In the genomic region with DNA sequence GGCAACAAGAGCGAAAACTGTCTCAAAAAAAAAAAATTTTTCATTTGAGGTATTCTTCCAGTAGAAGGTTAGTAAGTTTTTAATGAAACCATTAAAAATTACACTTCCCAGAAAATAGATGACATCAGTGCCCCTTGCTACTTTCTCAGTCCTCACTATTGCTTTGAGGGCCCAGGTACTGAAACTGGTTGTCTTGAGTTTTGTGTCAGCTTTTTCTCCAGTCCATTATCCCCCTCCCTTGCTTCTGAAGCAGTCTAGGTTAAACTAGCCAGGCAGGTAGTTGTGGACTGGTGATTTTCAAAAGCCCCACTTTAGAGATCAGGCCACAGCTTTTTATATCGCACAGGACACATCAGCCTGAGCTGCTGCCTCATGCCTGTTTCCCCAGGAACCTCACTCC, we compare ENCODE assay signal across 22 cellular contexts. TPM values are rescaled to one million over a fixed set of nuclear protein-coding genes. Genes with fewer than 3 reads are reported as not detected.
"Had no signal": no experiment of that assay in that cellular context is flagged by ENCODE, and none has a peak within 500 bp of the region (broad histone marks: within the 10 kb centered on the region; RNA-seq: fewer than 3 reads in every experiment).

No MANE protein-coding gene starts in this region.

- DNase-seq: activated CD4-positive, alpha-beta T cell treated with anti-CD3 and anti-CD28 coated beads, Interleukin-2, amount 10 ng/mL, durations not matched to agents 7 days and 5 days; activated naive CD4-positive, alpha-beta T cell; dorsolateral prefrontal cortex; endodermal cell; gastrocnemius medialis; heart left ventricle; left colon; naive B cell; ovary; right lobe of liver; stimulated activated CD4-positive, alpha-beta T cell treated with anti-CD3 and anti-CD28 coated beads, Interleukin-4, amount 100 ng/mL, for 4 hours; stimulated activated CD8-positive, alpha-beta memory T cell treated with anti-CD3 and anti-CD28 coated beads, Interleukin-4, amount 100 ng/mL, for 48 hours; T-helper 2 cell; thyroid gland had no signal

- H3K4me2 ChIP-seq: neural progenitor cell, smooth muscle cell had no signal

- H3K36me3 ChIP-seq: neural progenitor cell, ovary had no signal

- H3K27ac Mint-ChIP-seq: activated T-helper 1 cell treated with anti-CD3 and anti-CD28 coated beads, Interleukin-12 subunit alpha, Interleukin-12 subunit beta, Interleukin-2, Interleukin-4 antibody, amounts not matched to agents 30 ng/mL and 10 ng/mL and 1 ng/mL, durations not matched to agents 14 hours and 24 hours and 36 hours had no signal

- H3K27ac ChIP-seq: cardiac muscle cell, gastrocnemius medialis, heart left ventricle, neural progenitor cell, ovary, right lobe of liver, thyroid gland had no signal

- H2AFZ ChIP-seq: neural progenitor cell had no signal

- H3K9me3 ChIP-seq: gastrocnemius medialis, heart left ventricle, ovary, right lobe of liver, thyroid gland had no signal

- ATAC-seq: gastrocnemius medialis, heart left ventricle, left colon had no signal

- H3K9me3 Mint-ChIP-seq: activated CD4-positive, alpha-beta T cell treated with anti-CD3 and anti-CD28 coated beads, Interleukin-2, amount 10 ng/mL, durations not matched to agents 7 days and 5 days; activated T-helper 1 cell treated with anti-CD3 and anti-CD28 coated beads, Interleukin-12 subunit alpha, Interleukin-12 subunit beta, Interleukin-2, Interleukin-4 antibody, amounts not matched to agents 30 ng/mL and 10 ng/mL and 1 ng/mL, durations not matched to agents 14 hours and 24 hours and 36 hours; endodermal cell; naive B cell; neural progenitor cell had no signal

- H3K27me3 Mint-ChIP-seq: activated CD4-positive, alpha-beta T cell treated with anti-CD3 and anti-CD28 coated beads, Interleukin-2, amount 10 ng/mL, durations not matched to agents 7 days and 5 days; naive B cell had no signal

- H3K4me1 Mint-ChIP-seq: activated CD4-positive, alpha-beta T cell treated with anti-CD3 and anti-CD28 coated beads, Interleukin-2, amount 10 ng/mL, durations not matched to agents 7 days and 5 days; endodermal cell; neural progenitor cell had no signal

- H3K4me3 ChIP-seq: cardiac muscle cell, dorsolateral prefrontal cortex, gastrocnemius medialis, heart left ventricle, neural progenitor cell, ovary, right lobe of liver, smooth muscle cell, thyroid gland had no signal

- H3K4me1 ChIP-seq: gastrocnemius medialis, neural progenitor cell, right lobe of liver had no signal

- H3K4me3 Mint-ChIP-seq: activated CD4-positive, alpha-beta T cell treated with anti-CD3 and anti-CD28 coated beads, Interleukin-2, amount 10 ng/mL, durations not matched to agents 7 days and 5 days; activated T-helper 1 cell treated with anti-CD3 and anti-CD28 coated beads, Interleukin-12 subunit alpha, Interleukin-12 subunit beta, Interleukin-2, Interleukin-4 antibody, amounts not matched to agents 30 ng/mL and 10 ng/mL and 1 ng/mL, durations not matched to agents 14 hours and 24 hours and 36 hours; endodermal cell; naive B cell; neural progenitor cell had no signal

RNA-seq across cellular contexts. Expression of gene EVPLL, which starts 51.5 kb away (rescaled TPM):
- total RNA-seq: activated CD4-positive, alpha-beta T cell treated with anti-CD3 and anti-CD28 coated beads, Interleukin-2, amount 10 ng/mL, durations not matched to agents 7 days and 5 days; activated T-helper 1 cell treated with anti-CD3 and anti-CD28 coated beads, Interleukin-12 subunit alpha, Interleukin-12 subunit beta, Interleukin-2, Interleukin-4 antibody, amounts not matched to agents 30 ng/mL and 10 ng/mL and 1 ng/mL, durations not matched to agents 14 hours and 24 hours and 36 hours; cardiac muscle cell; endodermal cell; epithelial cell of proximal tubule; gastrocnemius medialis; heart left ventricle; lung microvascular endothelial cell; mononuclear cell; ovary; pulmonary artery endothelial cell; smooth muscle cell had no signal
